Comparison of ENCODE assay signal across 15 cellular contexts in the genomic region with DNA sequence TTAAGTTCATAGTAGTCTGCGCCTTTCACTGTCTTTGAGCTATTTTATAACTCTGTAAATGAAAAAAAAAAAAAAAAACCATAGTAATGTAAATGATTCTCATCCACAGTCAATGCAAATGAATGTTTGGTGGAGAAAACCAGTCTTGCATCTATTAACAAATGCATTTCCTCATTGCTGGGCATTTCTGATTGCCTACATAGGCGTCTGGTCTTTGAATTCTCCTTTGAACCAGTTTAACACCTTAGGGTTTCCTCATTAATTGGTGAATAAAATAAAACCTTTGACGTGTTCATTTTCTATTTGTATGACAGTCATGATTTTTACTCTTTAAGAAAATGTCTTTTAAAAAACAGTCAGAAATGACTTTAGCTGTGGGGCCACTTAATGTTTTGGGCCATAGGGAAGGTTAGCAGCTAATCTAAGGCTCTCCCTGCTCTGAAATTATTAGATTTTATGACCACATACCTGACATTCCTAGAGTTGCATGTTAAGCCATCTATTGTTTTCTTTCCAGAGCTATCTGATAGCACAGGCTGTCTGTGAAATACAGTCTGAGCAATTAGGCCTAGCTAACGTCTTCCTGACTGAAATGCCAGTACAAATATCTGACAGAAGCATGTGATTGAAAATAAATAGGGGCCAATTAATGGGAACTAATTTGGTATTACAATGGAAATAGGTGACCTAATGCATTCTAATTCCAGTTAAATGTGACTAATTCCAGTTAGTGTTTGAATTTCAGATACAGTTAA.
DNase-seq lines count a peak whose midpoint lies in the region; ATAC-seq and TF ChIP-seq lines count a peak whose summit lies in the region.
"Had no signal": no experiment of that assay in that cellular context is flagged by ENCODE, and none has a peak within 500 bp of the region (broad histone marks: within the 10 kb centered on the region; RNA-seq: fewer than 3 reads in every experiment).

No MANE protein-coding gene starts in this region.

- peaks cover 0 to 19% (median 7%) of the 10 kb centered on the region in 12 donors for H3K4me1 ChIP-seq in heart left ventricle
- peaks cover 0 to 12% of the 10 kb centered on the region in 2 donors for H3K4me1 ChIP-seq in right atrium auricular region
- no peaks in the 10 kb centered on the region for H3K4me1 ChIP-seq in body of pancreas
- peaks cover 3% of the 10 kb centered on the region for H3K4me1 ChIP-seq in suprapubic skin

- TF ChIP-seq EP300 in suprapubic skin (IDR thresholded peaks at IDR 0.05) = no peak

- H3K9me3 ChIP-seq in heart left ventricle = no peaks in the 10 kb centered on the region
- no peaks in the 10 kb centered on the region for H3K9me3 ChIP-seq in right atrium auricular region
- no peaks in the 10 kb centered on the region for H3K9me3 ChIP-seq in body of pancreas
- H3K9me3 ChIP-seq in suprapubic skin = no peaks in the 10 kb centered on the region
- H3K9me3 ChIP-seq: esophagus squamous epithelium had no signal

- peak in 3 of 4 donors; percentile 61 to 68 (median 65) for ATAC-seq in heart left ventricle
- ATAC-seq in body of pancreas = peak; percentile 78
- ATAC-seq: stimulated activated memory B cell treated with anti-CD40 and anti-IgM and Interleukin-4, amounts not matched to agents 10 μg/mL and 1 μg/mL and 100 μg/mL, for 72 hours had no signal

- DNase-seq in heart left ventricle (no peak), right atrium auricular region (ENCODE audit: low spot score) (no peak), body of pancreas (no peak), kidney glomerular epithelial cell (lab: John Stamatoyannopoulos, UW) (peak; percentile 88), GM19240 (ENCODE audit: insufficient read length, low spot score) (no peak), suprapubic skin (ENCODE audit: low spot score in 2 of 2) (no peak)
- no peak for DNase-seq in stimulated activated CD4-positive, alpha-beta T cell treated with anti-CD3 and anti-CD28 coated beads, Interleukin-2, amount 100 ng/mL, for 24 hours
- DNase-seq in effector CD8-positive, alpha-beta T cell (lab: John Stamatoyannopoulos, UW) = no peak
- DNase-seq: activated CD4-positive, alpha-beta T cell treated with anti-CD3 and anti-CD28 coated beads for 48 hours; esophagus squamous epithelium; NCI-H2029 treated with DMSO at 0.1 percent for 48 hours; SHP77 treated with DMSO at 0.1 percent for 48 hours; stimulated activated CD4-positive, alpha-beta T cell treated with anti-CD3 and anti-CD28 coated beads, Interleukin-12 subunit alpha, Interleukin-12 subunit beta, amount 100 ng/mL, for 4 hours had no signal

- H3K36me3 ChIP-seq in heart left ventricle = no peaks in the 10 kb centered on the region
- H3K36me3 ChIP-seq in right atrium auricular region = no peaks in the 10 kb centered on the region
- H3K36me3 ChIP-seq in body of pancreas (replicated peaks in 1 of 2; ENCODE audit: insufficient read depth in 1 of 2, low read depth in 2 of 2) = no peaks in the 10 kb centered on the region
- H3K36me3 ChIP-seq in suprapubic skin = no peaks in the 10 kb centered on the region
- H3K36me3 ChIP-seq: esophagus squamous epithelium had no signal

- H3K4me3 ChIP-seq in heart left ventricle (no peak overlapping the region), right atrium auricular region (no peak overlapping the region), body of pancreas (no peak overlapping the region), suprapubic skin (no peak overlapping the region)
- H3K4me3 ChIP-seq: esophagus squamous epithelium, lung had no signal

- H3K27me3 ChIP-seq in heart left ventricle (no peaks in the 10 kb centered on the region), right atrium auricular region (no peaks in the 10 kb centered on the region), body of pancreas (no peaks in the 10 kb centered on the region), suprapubic skin (no peaks in the 10 kb centered on the region)

- TF ChIP-seq POLR2A in heart left ventricle (IDR thresholded peaks at IDR 0.05) (no peak), body of pancreas (IDR thresholded peaks at IDR 0.05) (no peak), suprapubic skin (IDR thresholded peaks at IDR 0.05) (no peak)

- no peak for TF ChIP-seq CTCF in heart left ventricle (IDR thresholded peaks at IDR 0.05)
- no peak for TF ChIP-seq CTCF in right atrium auricular region (IDR thresholded peaks at IDR 0.05)
- TF ChIP-seq CTCF in body of pancreas (IDR thresholded peaks at IDR 0.05) = no peak
- no peak for TF ChIP-seq CTCF in suprapubic skin (IDR thresholded peaks at IDR 0.05)

- WGBS in heart left ventricle, 4 donors = 59 to 66% (median 59%) methylated on average over 4 of the region's 4 CpGs
- 42 to 57% methylated on average over 4 of the region's 4 CpGs for WGBS in body of pancreas, 2 donors
- 59% methylated on average over 4 of the region's 4 CpGs for WGBS in suprapubic skin

- H3K27ac ChIP-seq in heart left ventricle (peak overlapping the region in 10 of 12 donors; percentile 5 to 64 (median 36)), right atrium auricular region (peak overlapping the region in 1 of 2 donors; percentile 53), body of pancreas (peak overlapping the region in 2 of 4 donors; percentile 35 to 56), suprapubic skin (no peak overlapping the region)

- intact Hi-C loops in heart left ventricle (cut with DNase I) (no loop called here), body of pancreas (cut with DNase I) (no loop called here)
